8 cellular contexts compared by ENCODE assay signal in the genomic region with DNA sequence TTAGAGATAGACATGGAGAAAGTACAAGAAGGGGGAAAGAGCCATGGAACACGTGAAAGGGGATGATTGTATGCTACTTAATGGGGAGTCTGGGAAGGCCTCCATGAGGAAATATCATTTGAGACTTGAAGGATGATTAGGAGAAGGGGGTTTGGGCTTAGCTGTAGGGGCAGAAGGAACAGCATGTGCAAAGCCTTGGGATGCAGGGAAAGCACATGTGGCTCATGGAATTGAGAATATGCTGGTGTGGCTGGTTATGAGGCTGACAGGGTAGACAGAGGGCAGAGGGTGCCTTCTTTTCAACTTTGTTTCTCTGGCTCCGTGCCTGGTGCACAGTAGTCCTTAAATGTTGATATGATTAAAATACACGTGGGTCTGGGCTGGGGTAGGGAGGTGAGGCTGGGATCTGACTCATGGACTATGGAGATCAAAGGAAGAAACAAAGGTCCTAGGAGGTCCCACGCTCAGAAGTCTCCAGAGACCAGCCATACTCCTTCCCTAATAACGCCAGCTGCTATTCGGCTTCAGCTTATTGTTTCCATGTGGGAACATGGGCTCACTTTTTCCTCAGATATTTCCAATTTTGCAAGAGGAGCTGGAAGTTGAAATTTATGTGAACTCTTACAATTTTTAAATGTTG. TPM values are rescaled to one million over a fixed set of nuclear protein-coding genes. Genes with fewer than 3 reads are reported as not detected.
A peak's percentile ranks its signal among the peaks of the same experiment; 100 is the strongest.
DNase-seq lines count a peak whose midpoint lies in the region; ATAC-seq and TF ChIP-seq lines count a peak whose summit lies in the region.

No MANE protein-coding gene starts in this region.

- H3K4me3 ChIP-seq in DND-41 (ENCODE audit: low read depth in 1 of 2, low read length in 2 of 2) (peak overlapping the region; percentile 82 to 93), OCI-LY1 (ENCODE audit: low read depth, low read length, poor library complexity, severe bottlenecking) (peak overlapping the region; percentile 93), endodermal cell (ENCODE audit: low read length) (peak overlapping the region; percentile 94), neuronal stem cell (ENCODE audit: low read length in 2 of 2) (peak overlapping the region; percentile 67 to 90)

- H3K4me1 ChIP-seq in DND-41 (ENCODE audit: insufficient read depth, low read length) (peaks cover 28% of the 10 kb centered on the region), OCI-LY1 (ENCODE audit: insufficient read depth, low read length, severe bottlenecking) (peaks cover 21% of the 10 kb centered on the region), endodermal cell (ENCODE audit: control insufficient read depth, insufficient read depth, low read length) (no peaks in the 10 kb centered on the region), neuronal stem cell (ENCODE audit: control insufficient read depth in 2 of 2, insufficient read depth in 1 of 2, low read depth in 1 of 2, low read length in 2 of 2) (peaks cover 5 to 9% of the 10 kb centered on the region in 2 donors)

- no peaks in the 10 kb centered on the region for H3K27me3 Mint-ChIP-seq in endodermal cell (ENCODE audit: insufficient read depth)

- H2BK5ac ChIP-seq in neuronal stem cell (ENCODE audit: low read length): no peak overlapping the region

- H3K4ac ChIP-seq in neuronal stem cell (ENCODE audit: low read length): no peak overlapping the region

- ATAC-seq in DND-41 (ENCODE audit: insufficient read depth, low read depth): no peak

- H3K27me3 ChIP-seq in DND-41 (ENCODE audit: insufficient read depth, low read length, poor library complexity) (no peaks in the 10 kb centered on the region), OCI-LY1 (ENCODE audit: insufficient read depth, low read length) (no peaks in the 10 kb centered on the region), endodermal cell (ENCODE audit: control insufficient read depth, insufficient read depth, low read length, poor library complexity, severe bottlenecking) (no peaks in the 10 kb centered on the region), neuronal stem cell (ENCODE audit: control insufficient read depth in 3 of 3, insufficient read depth in 3 of 3, low read depth in 1 of 3, low read length in 3 of 3) (no peaks in the 10 kb centered on the region)

- peak overlapping the region; percentile 99 for H3K27ac Mint-ChIP-seq in endodermal cell

- H2BK120ac ChIP-seq in neuronal stem cell (ENCODE audit: low read depth, low read length): no peak overlapping the region

- H3K4me1 Mint-ChIP-seq in endodermal cell: peaks cover 15% of the 10 kb centered on the region

- H3K79me2 ChIP-seq in DND-41 (ENCODE audit: insufficient read depth, low read length) (peaks cover 63% of the 10 kb centered on the region), OCI-LY1 (ENCODE audit: insufficient read depth, low read length) (peaks cover 43% of the 10 kb centered on the region)

- H2AK5ac ChIP-seq in neuronal stem cell (ENCODE audit: low read depth, low read length): no peak overlapping the region

- H4K91ac ChIP-seq in neuronal stem cell (ENCODE audit: low read depth, low read length, poor library complexity): no peak overlapping the region

- no peak overlapping the region for H2BK12ac ChIP-seq in neuronal stem cell (ENCODE audit: low read length)

- H3K14ac ChIP-seq in neuronal stem cell (ENCODE audit: low read length): no peak overlapping the region

- peaks cover 13% of the 10 kb centered on the region for H3K9me3 Mint-ChIP-seq in endodermal cell

- 63 to 81% methylated on average over 4 to 6 of the region's 6 CpGs for WGBS in endodermal cell (ENCODE audit: insufficient coverage in 1 of 2, insufficient read length in 1 of 2), 2 experiments
- WGBS in neuronal stem cell (ENCODE audit: extremely low coverage in 2 of 2, insufficient read length in 2 of 2, insufficient replicate concordance in 1 of 2), 2 donors: no CpG with 5 or more reads among the region's 6 CpGs

- TF ChIP-seq CTCF in DND-41 (IDR thresholded peaks at IDR 0.05; ENCODE audit: borderline replicate concordance, extremely low read depth, low read length, poor library complexity, severe bottlenecking) (no peak), OCI-LY1 (IDR thresholded peaks at IDR 0.05; ENCODE audit: low read length) (no peak), endodermal cell (conservative IDR thresholded peaks at IDR 0.05) (no peak), GM13976 (IDR thresholded peaks at IDR 0.05; ENCODE audit: borderline replicate concordance, control extremely low read depth, extremely low read depth, insufficient read depth, missing control alignments) (no peak)

- no peaks in the 10 kb centered on the region for H3F3A ChIP-seq in OCI-LY1 (ENCODE audit: insufficient read depth, low read length)

- peak overlapping the region; percentile 83 for H3K9ac ChIP-seq in DND-41 (ENCODE audit: low read depth, low read length)
- peak overlapping the region; percentile 87 for H3K9ac ChIP-seq in OCI-LY1 (ENCODE audit: low read length)
- H3K9ac ChIP-seq in endodermal cell (ENCODE audit: extremely low read depth, low read length, poor library complexity, severe bottlenecking): peak overlapping the region; percentile 95
- no peak overlapping the region for H3K9ac ChIP-seq in neuronal stem cell (ENCODE audit: low read depth, low read length, poor library complexity)

- H3K27ac ChIP-seq in DND-41 (ENCODE audit: low read length) (peak overlapping the region; percentile 81), OCI-LY1 (ENCODE audit: low read depth, low read length, poor library complexity, severe bottlenecking) (no peak overlapping the region), endodermal cell (ENCODE audit: low read depth, low read length) (no peak overlapping the region), neuronal stem cell (replicated peaks; ENCODE audit: low read length) (no peak overlapping the region)

- DNase-seq in DND-41: no peak
- DNase-seq in endodermal cell: no peak
- DNase-seq in neuronal stem cell (ENCODE audit: low spot score): no peak
- DNase-seq in stimulated activated naive CD4-positive, alpha-beta T cell treated with Interleukin-2 at 50 U/mL for 16 hours (lab: John Stamatoyannopoulos, UW): no peak
- no peak for DNase-seq in GM13976 (ENCODE audit: low spot score)
- no peak for DNase-seq in medulla oblongata (ENCODE audit: extremely low spot score)
- DNase-seq in stimulated activated CD4-positive, alpha-beta T cell treated with anti-CD3 and anti-CD28 coated beads, Interleukin-4, amount 100 ng/mL, for 1 hour: no peak

- H4K8ac ChIP-seq in neuronal stem cell (ENCODE audit: low read depth, low read length): no peak overlapping the region

- H2AFZ ChIP-seq in DND-41 (ENCODE audit: low read depth, low read length): peak overlapping the region; percentile 92; the same call in 1 of the 2 replicates
- H2AFZ ChIP-seq in OCI-LY1 (ENCODE audit: low read length): no peak overlapping the region
- H2AFZ ChIP-seq in neuronal stem cell (ENCODE audit: low read length): peak overlapping the region; percentile 79

- no peaks in the 10 kb centered on the region for H3K9me2 ChIP-seq in OCI-LY1 (ENCODE audit: low read depth, low read length)

- peak overlapping the region; percentile 99 for H3K4me3 Mint-ChIP-seq in endodermal cell

- H4K20me1 ChIP-seq in DND-41 (ENCODE audit: insufficient read depth, low read length) (no peaks in the 10 kb centered on the region), OCI-LY1 (ENCODE audit: insufficient read depth, low read length) (no peaks in the 10 kb centered on the region)

- peaks cover 6% of the 10 kb centered on the region for H3K79me1 ChIP-seq in neuronal stem cell (ENCODE audit: low read depth, low read length)

- no peak overlapping the region for H3K23ac ChIP-seq in neuronal stem cell (ENCODE audit: low read depth, low read length, poor library complexity)

- H3K4me2 ChIP-seq in DND-41 (ENCODE audit: insufficient read depth, low read length): peak overlapping the region; percentile 85
- H3K4me2 ChIP-seq in OCI-LY1 (ENCODE audit: low read length): peak overlapping the region; percentile 97
- H3K4me2 ChIP-seq in neuronal stem cell (ENCODE audit: insufficient read depth, low read length, poor library complexity, severe bottlenecking): peak overlapping the region; percentile 92

- H3K36me3 Mint-ChIP-seq in endodermal cell (ENCODE audit: low read depth): peaks cover 17% of the 10 kb centered on the region

- no peak overlapping the region for H2BK15ac ChIP-seq in neuronal stem cell (ENCODE audit: low read length)

- H3K18ac ChIP-seq in neuronal stem cell (ENCODE audit: low read length): no peak overlapping the region

- H3K36me3 ChIP-seq in DND-41 (ENCODE audit: insufficient read depth, low read length) (peaks cover 2% of the 10 kb centered on the region; the same call in 1 of the 2 replicates), OCI-LY1 (ENCODE audit: insufficient read depth, low read length) (peaks cover 9% of the 10 kb centered on the region), endodermal cell (ENCODE audit: control insufficient read depth, insufficient read depth, low read length) (peaks cover 3% of the 10 kb centered on the region), neuronal stem cell (replicated peaks in 1 of 2; ENCODE audit: control insufficient read depth in 2 of 2, insufficient read depth in 2 of 2, low read length in 2 of 2) (peaks cover 0 to 2% of the 10 kb centered on the region in 2 donors)

- in situ Hi-C loops in GM13976 (cut with MboI; ENCODE audit: low sequenced_read_pairs, unreplicated experiment): no loop called here

- H3K9me3 ChIP-seq in DND-41 (ENCODE audit: insufficient read depth, low read length, severe bottlenecking): no peaks in the 10 kb centered on the region
- H3K9me3 ChIP-seq in OCI-LY1 (ENCODE audit: low read length): no peaks in the 10 kb centered on the region
- H3K9me3 ChIP-seq in endodermal cell (ENCODE audit: control insufficient read depth, low read length): peaks cover 6% of the 10 kb centered on the region
- peaks cover 2 to 9% of the 10 kb centered on the region in 2 donors for H3K9me3 ChIP-seq in neuronal stem cell (replicated peaks in 1 of 2; ENCODE audit: control insufficient read depth in 2 of 2, insufficient read depth in 1 of 2, low read depth in 1 of 2, low read length in 2 of 2)

RNA-seq across cellular contexts. Expression of a gene that starts 1.1 kb away (rescaled TPM):
- total RNA-seq in endodermal cell: 10 to 100 TPM; 42.6 to 51.1 TPM
- 27.9 TPM for polyA plus RNA-seq in endodermal cell (2013, experiment 1 of 2)
- 27.2 TPM for polyA plus RNA-seq in endodermal cell (2013, experiment 2 of 2)
- polyA plus RNA-seq in neuronal stem cell (2013, experiment 1 of 2): 39.1 TPM
- 39.2 TPM for polyA plus RNA-seq in neuronal stem cell (2013, experiment 2 of 2)

RNA-seq across cellular contexts. Expression of a gene that starts 1.4 kb away (rescaled TPM):
- total RNA-seq in endodermal cell: 10 to 100 TPM; 19.6 to 23.0 TPM
- polyA plus RNA-seq in endodermal cell (2013, experiment 1 of 2): 16.7 TPM
- polyA plus RNA-seq in endodermal cell (2013, experiment 2 of 2): 14.5 TPM
- polyA plus RNA-seq in neuronal stem cell (2013, experiment 1 of 2): 11.7 TPM
- 11.5 TPM for polyA plus RNA-seq in neuronal stem cell (2013, experiment 2 of 2)
